Comparison of ENCODE assay signal across 11 cellular contexts in the genomic region with DNA sequence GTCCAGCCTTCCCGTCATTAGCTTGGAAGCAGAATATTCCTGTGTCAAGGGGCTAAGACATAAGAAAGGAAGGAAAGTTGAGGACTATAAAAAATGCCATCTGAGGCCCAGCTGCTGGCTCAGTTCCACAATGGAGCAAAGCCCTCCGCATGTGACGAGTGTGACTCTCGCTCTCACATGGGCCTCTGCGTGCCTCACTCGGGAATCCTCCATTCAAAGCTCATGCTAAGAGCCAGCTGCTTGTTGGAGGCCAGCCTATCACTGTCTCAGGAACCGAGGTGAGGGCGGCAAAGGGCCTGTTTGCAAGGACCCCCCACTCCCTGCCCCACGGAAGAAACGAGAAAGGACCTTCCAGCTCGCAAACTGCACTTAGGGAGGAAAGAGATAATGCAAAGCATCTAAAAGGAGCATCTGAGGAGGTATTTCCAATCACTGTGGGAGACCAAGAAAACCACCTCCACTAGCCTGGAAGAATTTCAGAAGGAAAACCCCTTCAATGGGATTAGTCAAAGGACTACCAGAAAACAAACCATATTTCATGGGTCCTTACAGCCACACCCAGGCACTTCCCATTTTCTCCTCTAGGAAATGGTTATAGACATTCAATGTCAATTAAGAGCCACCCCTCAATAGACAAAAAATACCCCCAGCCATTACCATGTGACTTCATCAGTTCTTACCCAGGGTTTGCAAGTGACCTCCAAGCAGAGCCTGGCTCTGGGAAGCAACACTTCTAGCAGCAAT.
DNase-seq lines count a peak whose midpoint lies in the region; ATAC-seq and TF ChIP-seq lines count a peak whose summit lies in the region.
"Had no signal": no experiment of that assay in that cellular context is flagged by ENCODE, and none has a peak within 500 bp of the region (broad histone marks: within the 10 kb centered on the region; RNA-seq: fewer than 3 reads in every experiment).

No MANE protein-coding gene starts in this region.

- no peak overlapping the region for H3K4me2 ChIP-seq in trophoblast cell (ENCODE audit: low read length)

- H3K14ac ChIP-seq in trophoblast cell (ENCODE audit: low read length): no peak overlapping the region

- H3K4me1 ChIP-seq in HEK293 (ENCODE audit: control insufficient read depth, insufficient read depth, low read length) (no peaks in the 10 kb centered on the region), trophoblast cell (ENCODE audit: control insufficient read depth in 1 of 2, insufficient read depth in 2 of 2, low read length in 2 of 2) (peaks cover 17 to 20% of the 10 kb centered on the region in 2 experiments)
- H3K4me1 ChIP-seq in CD8-positive, alpha-beta T cell (ENCODE audit: insufficient read depth, low read length): peaks cover 13% of the 10 kb centered on the region

- no peak overlapping the region for H3K4me3 Mint-ChIP-seq in chondrocyte (ENCODE audit: unreplicated experiment)
- no peak overlapping the region for H3K4me3 Mint-ChIP-seq in CD8-positive, alpha-beta T cell

- TF ChIP-seq CTCF in HEK293 (tag by site-specific recombination; IDR thresholded peaks at IDR 0.05): no peak
- no peak for TF ChIP-seq CTCF in chondrocyte (IDR thresholded peaks at IDR 0.05)
- TF ChIP-seq CTCF in CD8-positive, alpha-beta T cell (IDR thresholded peaks at IDR 0.05): no peak

- H2BK12ac ChIP-seq in trophoblast cell (ENCODE audit: low read length): no peak overlapping the region

- H4K12ac ChIP-seq in trophoblast cell (ENCODE audit: low read depth, low read length): no peak overlapping the region

- no peak overlapping the region for H4K8ac ChIP-seq in trophoblast cell (ENCODE audit: low read depth, low read length)

- ATAC-seq in HG02763 (IDR thresholded peaks at IDR 0.05; ENCODE audit: unreplicated experiment): no peak
- no peak for ATAC-seq in CD8-positive, alpha-beta T cell

- no peak overlapping the region for H3K27ac ChIP-seq in HEK293 (ENCODE audit: extremely low read depth, low read depth, low read length)
- no peak overlapping the region for H3K27ac ChIP-seq in trophoblast cell (ENCODE audit: low read depth, low read length)
- no peak overlapping the region for H3K27ac ChIP-seq in CD8-positive, alpha-beta T cell (ENCODE audit: low read depth, low read length)

- peaks cover 40% of the 10 kb centered on the region for H3K4me1 Mint-ChIP-seq in chondrocyte (ENCODE audit: low read depth)
- H3K4me1 Mint-ChIP-seq in CD8-positive, alpha-beta T cell (ENCODE audit: low read depth): peaks cover 19% of the 10 kb centered on the region

- peaks cover 15% of the 10 kb centered on the region for H3K36me3 Mint-ChIP-seq in chondrocyte (ENCODE audit: low read depth)
- peaks cover 68% of the 10 kb centered on the region for H3K36me3 Mint-ChIP-seq in CD8-positive, alpha-beta T cell

- DNase-seq in AG08396 (ENCODE audit: low spot score) (peak; percentile 63), chondrocyte (ENCODE audit: low spot score) (no peak), trophoblast cell (no peak), GDM1 (lab: John Stamatoyannopoulos, UW) (no peak)
- DNase-seq in activated CD4-positive, CD25-positive, alpha-beta regulatory T cell treated with anti-CD3 and anti-CD28 coated beads, Interleukin-2, amount 50 U/mL, for 72 hours: no peak
- DNase-seq in CD8-positive, alpha-beta T cell: no peak
- DNase-seq: activated T-cell treated with anti-CD3 and anti-CD28 coated beads for 4 hours; NCI-H526; stimulated activated CD4-positive, alpha-beta T cell treated with anti-CD3 and anti-CD28 coated beads, Interleukin-4, amount 100 ng/mL, for 4 hours had no signal

- intact Hi-C loops in CD8-positive, alpha-beta T cell (cut with DNase I, micrococcal nuclease): no loop called here

- H4K91ac ChIP-seq in trophoblast cell (ENCODE audit: low read depth, low read length): no peak overlapping the region

- POLR2A ChIA-PET in HEK293 (lab: Yijun Ruan, JAX): no interaction called here
- POLR2A ChIA-PET in CD8-positive, alpha-beta T cell (lab: Charles Lee): interaction anchor here (1.3 kb wide), 1 partner anchor 36 kb away, joined by 3 read pairs; no protein-coding TSS in a partner anchor

- H3K23ac ChIP-seq in trophoblast cell (ENCODE audit: low read length): no peak overlapping the region

- H2AK5ac ChIP-seq in trophoblast cell (ENCODE audit: low read length): no peak overlapping the region

- H3K9me3 Mint-ChIP-seq in chondrocyte (ENCODE audit: low read depth): no peaks in the 10 kb centered on the region
- H3K9me3 Mint-ChIP-seq in CD8-positive, alpha-beta T cell: no peaks in the 10 kb centered on the region

- H3K9ac ChIP-seq in trophoblast cell (ENCODE audit: low read length): no peak overlapping the region

- no peak overlapping the region for H2BK120ac ChIP-seq in trophoblast cell (ENCODE audit: insufficient read depth, low read length, poor library complexity)

- no peak overlapping the region for H2AFZ ChIP-seq in trophoblast cell (ENCODE audit: insufficient read depth, low read length, poor library complexity)

- no peaks in the 10 kb centered on the region for H3K9me3 ChIP-seq in HEK293 (ENCODE audit: control insufficient read depth, insufficient read depth, low read depth, low read length)
- no peaks in the 10 kb centered on the region for H3K9me3 ChIP-seq in trophoblast cell (ENCODE audit: insufficient read depth, low read depth, low read length)
- H3K9me3 ChIP-seq in CD8-positive, alpha-beta T cell (ENCODE audit: low read length): no peaks in the 10 kb centered on the region

- H3K4me3 ChIP-seq in HEK293 (ENCODE audit: low read depth, low read length) (no peak overlapping the region), trophoblast cell (ENCODE audit: low read depth, low read length) (no peak overlapping the region)
- no peak overlapping the region for H3K4me3 ChIP-seq in CD8-positive, alpha-beta T cell (ENCODE audit: low read depth, low read length)

- no peaks in the 10 kb centered on the region for H3K79me2 ChIP-seq in trophoblast cell (ENCODE audit: control insufficient read depth, insufficient read depth, low read length, poor library complexity)

- H2BK5ac ChIP-seq in trophoblast cell (ENCODE audit: low read depth, low read length, poor library complexity): no peak overlapping the region

- CTCF ChIA-PET in HEK293 (lab: Yijun Ruan, JAX): interaction anchor here (1.0 to 1.8 kb wide), 3 partner anchors 32 to 162 kb away, joined by 3 to 8 read pairs (median 7); no protein-coding TSS in a partner anchor
- CTCF ChIA-PET in CD8-positive, alpha-beta T cell (lab: Charles Lee): interaction anchor here (0.8 to 2.5 kb wide), 6 partner anchors 16 to 425 kb away, joined by 3 to 7 read pairs (median 4); partner anchors contain the start of gene RAPGEF1

- no peaks in the 10 kb centered on the region for H3K27me3 ChIP-seq in trophoblast cell (ENCODE audit: insufficient read depth, low read length)
- H3K27me3 ChIP-seq in CD8-positive, alpha-beta T cell (ENCODE audit: insufficient read depth, low read length): no peaks in the 10 kb centered on the region

- H3K36me3 ChIP-seq in HEK293 (ENCODE audit: control insufficient read depth in 2 of 2, insufficient read depth in 1 of 2, low read length in 2 of 2) (peaks cover 0 to 19% of the 10 kb centered on the region in 2 experiments; a peak in 1 of 3 replicates), trophoblast cell (ENCODE audit: control insufficient read depth in 1 of 2, insufficient read depth in 2 of 2, low read length in 2 of 2) (peaks cover 21 to 26% of the 10 kb centered on the region in 2 experiments)
- peaks cover 26% of the 10 kb centered on the region for H3K36me3 ChIP-seq in CD8-positive, alpha-beta T cell (ENCODE audit: insufficient read depth, low read length)

- no peaks in the 10 kb centered on the region for H3K27me3 Mint-ChIP-seq in chondrocyte (ENCODE audit: low read depth)
- no peaks in the 10 kb centered on the region for H3K27me3 Mint-ChIP-seq in CD8-positive, alpha-beta T cell (ENCODE audit: low read depth)

- no peak overlapping the region for H3K4ac ChIP-seq in trophoblast cell (ENCODE audit: low read depth, low read length)

- H3K27ac Mint-ChIP-seq in chondrocyte (ENCODE audit: unreplicated experiment): peak overlapping the region; percentile 90
- H3K27ac Mint-ChIP-seq in CD8-positive, alpha-beta T cell: no peak overlapping the region

- H3K79me1 ChIP-seq in trophoblast cell (ENCODE audit: low read length): peaks cover 3% of the 10 kb centered on the region

- peak overlapping the region; percentile 57 for H3K18ac ChIP-seq in trophoblast cell (ENCODE audit: low read length)

- WGBS in trophoblast cell (ENCODE audit: extremely low coverage, insufficient coverage, insufficient read length): no CpG with 5 or more reads among the region's 11 CpGs

TF ChIP-seq in HEK293, 187 proteins besides CTCF, POLR2A, EP300 and RAD21:
- TF ChIP-seq, protein P1, sequence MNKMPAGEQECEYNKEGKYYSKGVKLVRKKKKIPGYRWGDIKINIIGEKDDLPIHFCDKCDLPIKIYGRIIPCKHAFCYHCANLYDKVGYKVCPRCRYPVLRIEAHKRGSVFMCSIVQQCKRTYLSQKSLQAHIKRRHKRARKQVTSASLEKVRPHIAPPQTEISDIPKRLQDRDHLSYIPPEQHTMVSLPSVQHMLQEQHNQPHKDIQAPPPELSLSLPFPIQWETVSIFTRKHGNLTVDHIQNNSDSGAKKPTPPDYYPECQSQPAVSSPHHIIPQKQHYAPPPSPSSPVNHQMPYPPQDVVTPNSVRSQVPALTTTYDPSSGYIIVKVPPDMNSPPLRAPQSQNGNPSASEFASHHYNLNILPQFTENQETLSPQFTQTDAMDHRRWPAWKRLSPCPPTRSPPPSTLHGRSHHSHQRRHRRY (tag by site-specific recombination; IDR thresholded peaks at IDR 0.05): no peak
- TF ChIP-seq GLIS1 (tag by site-specific recombination; IDR thresholded peaks at IDR 0.05) (peak; percentile 94), GLI4 (tag by site-specific recombination; IDR thresholded peaks at IDR 0.05) (no peak), ZNF2 (tag by site-specific recombination; IDR thresholded peaks at IDR 0.05) (no peak), KLF10 (tag by site-specific recombination; IDR thresholded peaks at IDR 0.05) (no peak), ZNF677 (tag by site-specific recombination; IDR thresholded peaks at IDR 0.05) (no peak)
